In the genomic region with DNA sequence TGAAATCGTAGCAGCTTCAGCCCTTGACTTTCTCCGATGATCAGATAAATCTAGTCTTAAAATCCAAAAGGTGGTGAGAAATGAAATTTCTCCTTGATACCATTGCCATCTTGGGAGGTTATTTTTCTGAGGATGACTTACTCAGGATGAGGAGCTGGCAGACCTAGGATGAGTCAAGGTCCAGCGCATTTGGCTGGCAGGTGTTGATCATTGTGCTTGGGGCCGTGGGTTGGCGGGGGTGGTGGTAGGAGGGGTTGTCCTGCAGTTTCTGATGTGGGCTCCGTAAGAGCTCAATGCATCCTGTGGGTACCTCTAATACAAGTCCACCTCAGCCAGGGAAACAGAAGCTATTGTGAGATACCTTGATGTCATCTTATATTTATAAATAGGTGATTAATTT, we compare ENCODE assay signal across 22 cellular contexts.
DNase-seq lines count a peak whose midpoint lies in the region; ATAC-seq and TF ChIP-seq lines count a peak whose summit lies in the region.
"Had no signal": no experiment of that assay in that cellular context is flagged by ENCODE, and none has a peak within 500 bp of the region (broad histone marks: within the 10 kb centered on the region; RNA-seq: fewer than 3 reads in every experiment).

No MANE protein-coding gene starts in this region.

- DNase-seq in mammary epithelial cell (peak; percentile 10), MCF 10A (ENCODE audit: unreplicated experiment) (no peak), PC-3 (peak; percentile 25), foreskin keratinocyte (peak in 1 of 2 donors; percentile 36), NCI-H2107 treated with DMSO at 0.1 percent for 48 hours (lab: John Stamatoyannopoulos, UW; ENCODE audit: unreplicated experiment) (no peak), cerebellar nuclear complex (lab: John Stamatoyannopoulos, UW) (no peak)
- DNase-seq: CD4-positive, alpha-beta T cell; DND-41; NCI-H1092 treated with DMSO at 0.1 percent for 48 hours; NCI-H1694; NCI-H2081; NCI-H510A; NCI-H748 treated with DMSO at 0.1 percent for 48 hours; SHP77; T-cell had no signal

- BruUV-seq in mammary epithelial cell (replicated peaks; lab: Mats Ljungman, UMichigan): no TSS peak
- no TSS peak for BruUV-seq in MCF 10A (replicated peaks; lab: Mats Ljungman, UMichigan)
- no TSS peak for BruUV-seq in PC-3 (replicated peaks; lab: Mats Ljungman, UMichigan)

- CTCF ChIA-PET in mammary epithelial cell (lab: Charles Lee; ENCODE audit: low non-redundant PET) (no interaction called here), MCF 10A (lab: Yijun Ruan, JAX) (interaction anchor here (0.6 to 2.1 kb wide), 4 partner anchors 13 to 238 kb away, joined by 3 to 8 read pairs (median 6); no protein-coding TSS in a partner anchor), PC-3 (lab: Charles Lee) (no interaction called here)

- dilution Hi-C loops in mammary epithelial cell (cut with HindIII; ENCODE audit: low sequenced_read_pairs): no loop called here

- no peaks in the 10 kb centered on the region for H3K27me3 Mint-ChIP-seq in MCF 10A (ENCODE audit: insufficient read depth, unreplicated experiment)
- H3K27me3 Mint-ChIP-seq: CD4-positive, alpha-beta T cell; T-cell had no signal

- ATAC-seq in PC-3 (no peak), foreskin keratinocyte (peak; percentile 52), GM21390 (IDR thresholded peaks at IDR 0.05; ENCODE audit: unreplicated experiment) (no peak)
- ATAC-seq: GM23338, HepG2, K562, T-cell had no signal

- intact Hi-C loops in mammary epithelial cell (cut with micrococcal nuclease) (no loop called here), MCF 10A (cut with micrococcal nuclease) (no loop called here), PC-3 (cut with micrococcal nuclease) (no loop called here)

- POLR2A ChIA-PET in MCF 10A (lab: Yijun Ruan, JAX) (interaction anchor here (0.8 to 1.2 kb wide), 2 partner anchors 15 to 18 kb away, joined by 3 to 5 read pairs; no protein-coding TSS in a partner anchor), PC-3 (lab: Charles Lee; ENCODE audit: unreplicated experiment) (no interaction called here)

- H3K4me2 ChIP-seq in mammary epithelial cell (ENCODE audit: insufficient read depth, low read depth, low read length) (no peak overlapping the region), PC-3 (ENCODE audit: low read length) (no peak overlapping the region)
- H3K4me2 ChIP-seq: GM23338 had no signal

- no peaks in the 10 kb centered on the region for H3K36me3 ChIP-seq in mammary epithelial cell (ENCODE audit: insufficient read depth, low read length)
- H3K36me3 ChIP-seq in PC-3 (ENCODE audit: low read depth, low read length): no peaks in the 10 kb centered on the region
- H3K36me3 ChIP-seq: HAP-1 had no signal

- no peaks in the 10 kb centered on the region for H3K27me3 ChIP-seq in mammary epithelial cell (ENCODE audit: insufficient read depth, low read length)
- no peaks in the 10 kb centered on the region for H3K27me3 ChIP-seq in PC-3 (ENCODE audit: low read length)
- H3K27me3 ChIP-seq in foreskin keratinocyte: no peaks in the 10 kb centered on the region

- H3K9me3 ChIP-seq in mammary epithelial cell (replicated peaks; ENCODE audit: insufficient read depth, low read length) (no peaks in the 10 kb centered on the region), PC-3 (ENCODE audit: low read length) (no peaks in the 10 kb centered on the region)
- H3K9me3 ChIP-seq: HAP-1 had no signal

- in situ Hi-C loops in mammary epithelial cell (cut with MboI; ENCODE audit: low sequenced_read_pairs in 2 of 2): no loop called here

- no peaks in the 10 kb centered on the region for H4K20me1 ChIP-seq in mammary epithelial cell (ENCODE audit: insufficient read depth, low read length)
- no peaks in the 10 kb centered on the region for H4K20me1 ChIP-seq in PC-3 (ENCODE audit: low read length)

- no peaks in the 10 kb centered on the region for H3K9me2 ChIP-seq in PC-3 (replicated peaks; ENCODE audit: low read length)

- no peaks in the 10 kb centered on the region for H3K4me1 Mint-ChIP-seq in MCF 10A (ENCODE audit: insufficient read depth, unreplicated experiment)
- H3K4me1 Mint-ChIP-seq: T-cell had no signal

- no peak for TF ChIP-seq CTCF in mammary epithelial cell (conservative IDR thresholded peaks at IDR 0.05 in 1 of 2, IDR thresholded peaks at IDR 0.05 in 1 of 2; ENCODE audit: extremely low read depth in 1 of 2, insufficient read depth in 1 of 2, low read depth in 1 of 2, low read length in 2 of 2)
- no peak for TF ChIP-seq CTCF in MCF 10A (IDR thresholded peaks at IDR 0.05; ENCODE audit: unreplicated experiment)
- TF ChIP-seq CTCF in PC-3 (conservative IDR thresholded peaks at IDR 0.05; ENCODE audit: low read depth, low read length): no peak
- no peak for TF ChIP-seq CTCF in foreskin keratinocyte (conservative IDR thresholded peaks at IDR 0.05)

- 100% methylated on average over 3 of the region's 6 CpGs for WGBS in mammary epithelial cell (ENCODE audit: low coverage, missing lambda C conversion rate)

- H3K9me3 Mint-ChIP-seq in MCF 10A (ENCODE audit: unreplicated experiment): no peaks in the 10 kb centered on the region
- H3K9me3 Mint-ChIP-seq: CD4-positive, alpha-beta T cell; GM23338; T-cell; T-helper 2 cell treated with Interferon-gamma antibody and Interleukin-4, amounts not matched to agents 5 μg/mL and 100 μg/mL, for 36 hours had no signal

- no peak overlapping the region for H3K27ac ChIP-seq in mammary epithelial cell (ENCODE audit: insufficient read depth, low read depth, low read length)
- no peak overlapping the region for H3K27ac ChIP-seq in PC-3 (ENCODE audit: low read length)
- H3K27ac ChIP-seq in foreskin keratinocyte: peak overlapping the region; percentile 77
- H3K27ac ChIP-seq: HL-60 had no signal

- H3F3A ChIP-seq in PC-3 (ENCODE audit: low read length, unreplicated experiment): no peaks in the 10 kb centered on the region

- no peak overlapping the region for H3K4me3 ChIP-seq in mammary epithelial cell (replicated peaks in 1 of 3; ENCODE audit: insufficient read depth in 1 of 3, low read depth in 2 of 3, low read length in 3 of 3)
- H3K4me3 ChIP-seq in PC-3 (ENCODE audit: low read length): no peak overlapping the region
- H3K4me3 ChIP-seq: GM23338, HAP-1, K562 had no signal

- no peak overlapping the region for H3K4me3 Mint-ChIP-seq in MCF 10A (ENCODE audit: unreplicated experiment)
- H3K4me3 Mint-ChIP-seq: CD4-positive, alpha-beta T cell; GM23338; T-cell; T-helper 2 cell treated with Interferon-gamma antibody and Interleukin-4, amounts not matched to agents 5 μg/mL and 100 μg/mL, for 36 hours had no signal

- H3K79me2 ChIP-seq in mammary epithelial cell (ENCODE audit: insufficient read depth, low read length) (no peaks in the 10 kb centered on the region), PC-3 (ENCODE audit: low read length) (no peaks in the 10 kb centered on the region)

- H3K4me1 ChIP-seq in mammary epithelial cell (ENCODE audit: insufficient read depth, low read length): no peaks in the 10 kb centered on the region
- peaks cover 23% of the 10 kb centered on the region for H3K4me1 ChIP-seq in PC-3 (ENCODE audit: insufficient read depth, low read length)
- peaks cover 34% of the 10 kb centered on the region for H3K4me1 ChIP-seq in foreskin keratinocyte

- H3K36me3 Mint-ChIP-seq in MCF 10A (ENCODE audit: insufficient read depth, unreplicated experiment): peaks cover 6% of the 10 kb centered on the region

- no peak overlapping the region for H2AFZ ChIP-seq in mammary epithelial cell (ENCODE audit: low read depth, low read length)
- no peak overlapping the region for H2AFZ ChIP-seq in PC-3 (ENCODE audit: low read length)
- H2AFZ ChIP-seq: GM23338 had no signal

- H3K9ac ChIP-seq in mammary epithelial cell (ENCODE audit: insufficient read depth, low read length): no peak overlapping the region
- no peak overlapping the region for H3K9ac ChIP-seq in PC-3 (ENCODE audit: low read length)

- H3K27ac Mint-ChIP-seq in MCF 10A (ENCODE audit: low read depth, unreplicated experiment): no peak overlapping the region
- H3K27ac Mint-ChIP-seq: CD4-positive, alpha-beta T cell; GM23338; T-cell; T-helper 2 cell treated with Interferon-gamma antibody and Interleukin-4, amounts not matched to agents 5 μg/mL and 100 μg/mL, for 36 hours had no signal

Comparison
In these comparisons a context has a peak if more than half of its experiments do, and no peak if none do; other contexts are left out.
1. DNase-seq: peak in mammary epithelial cell (single experiment) and PC-3 (single experiment); none in MCF 10A (single experiment), NCI-H2107 treated with DMSO at 0.1 percent for 48 hours (single experiment) and cerebellar nuclear complex (0 of 2).